In the genomic region with DNA sequence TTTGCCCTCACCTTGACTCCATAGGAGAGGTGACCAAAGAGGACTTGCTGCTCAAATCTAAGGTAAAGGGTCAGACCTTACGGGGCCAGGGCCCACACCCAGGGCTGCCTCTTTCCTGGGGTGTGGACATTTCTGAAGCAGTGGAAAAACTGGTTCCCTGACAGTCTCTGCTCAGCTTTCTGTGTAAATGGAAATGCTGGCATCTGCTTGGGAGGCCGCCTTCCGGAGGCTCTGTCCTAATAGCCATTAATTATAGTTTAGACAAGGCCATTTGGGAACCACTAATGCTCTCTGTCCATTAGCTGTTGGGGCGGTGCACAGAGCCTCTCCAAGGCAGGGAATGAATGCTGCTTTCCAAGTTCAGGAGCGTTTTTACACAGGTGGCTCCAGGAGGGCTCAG, we compare ENCODE assay signal across 30 cellular contexts. TPM values are rescaled to one million over a fixed set of nuclear protein-coding genes. Genes with fewer than 3 reads are reported as not detected.
DNase-seq lines count a peak whose midpoint lies in the region; ATAC-seq, FAIRE-seq and TF ChIP-seq lines count a peak whose summit lies in the region.
"Had no signal": no experiment of that assay in that cellular context is flagged by ENCODE, and none has a peak within 500 bp of the region (broad histone marks: within the 10 kb centered on the region; RNA-seq: fewer than 3 reads in every experiment).

No MANE protein-coding gene starts in this region.

- H3K9me3 ChIP-seq in kidney (ENCODE audit: control insufficient read depth in 1 of 2, low read length in 2 of 2) (no peaks in the 10 kb centered on the region), thyroid gland (no peaks in the 10 kb centered on the region)
- H3K9me3 ChIP-seq: tibial nerve had no signal

- H3K36me3 ChIP-seq in kidney (ENCODE audit: control insufficient read depth in 1 of 2, insufficient read depth in 2 of 2, low read length in 2 of 2): peaks cover 25 to 37% of the 10 kb centered on the region in 2 donors
- peaks cover 23 to 25% of the 10 kb centered on the region in 2 donors for H3K36me3 ChIP-seq in thyroid gland

- WGBS in thyroid gland, 2 donors: 64 to 80% methylated on average over 4 to 5 of the region's 5 CpGs

- peaks cover 2 to 7% of the 10 kb centered on the region in 2 donors for H3K4me1 ChIP-seq in kidney (ENCODE audit: control insufficient read depth in 1 of 2, insufficient read depth in 1 of 2, low read depth in 1 of 2, low read length in 2 of 2)
- peaks cover 22 to 41% of the 10 kb centered on the region in 2 donors for H3K4me1 ChIP-seq in thyroid gland
- H3K4me1 ChIP-seq: foreskin keratinocyte had no signal

- intact Hi-C loops in kidney (cut with DNase I) (no loop called here), thyroid gland (cut with DNase I) (no loop called here)

- TF ChIP-seq POLR2A in thyroid gland (IDR thresholded peaks at IDR 0.05): no peak

- H3K9ac ChIP-seq in kidney (ENCODE audit: low read length in 2 of 2): no peak overlapping the region

- TF ChIP-seq CTCF in VCaP (conservative IDR thresholded peaks at IDR 0.05) (no peak), kidney (IDR thresholded peaks at IDR 0.05; ENCODE audit: borderline replicate concordance, extremely low read depth, insufficient read depth) (no peak), thyroid gland (IDR thresholded peaks at IDR 0.05) (no peak)

- H3K4me3 ChIP-seq in kidney (ENCODE audit: low read length in 2 of 2) (no peak overlapping the region), thyroid gland (replicated peaks in 1 of 3) (no peak overlapping the region)
- H3K4me3 ChIP-seq: tibial nerve had no signal

- DNase-seq in NCI-H748 (lab: John Stamatoyannopoulos, UW; ENCODE audit: unreplicated experiment): peak; percentile 28
- DNase-seq in NCI-H748 treated with DMSO at 0.1 percent for 48 hours (lab: John Stamatoyannopoulos, UW): no peak
- DNase-seq in kidney: peak; percentile 3
- DNase-seq in thyroid gland: no peak
- DNase-seq in NCI-H1436 (lab: John Stamatoyannopoulos, UW): no peak
- no peak for DNase-seq in stimulated activated CD8-positive, alpha-beta memory T cell treated with anti-CD3 and anti-CD28 coated beads, Interleukin-4, amount 100 ng/mL, for 48 hours
- DNase-seq: activated B cell treated with CpG ODN at 0.5 μM for 24 hours; activated CD4-positive, alpha-beta T cell treated with anti-CD3 and anti-CD28 coated beads, Interleukin-2, amount 50 U/mL, for 4 hours; activated CD8-positive, alpha-beta memory T cell treated with anti-CD3 and anti-CD28 coated beads, Interleukin-2, amount 50 U/mL, for 4 hours; activated effector memory CD4-positive, alpha-beta T cell treated with Interleukin-2 at 50 U/mL for 16 hours; foreskin keratinocyte; hypothalamus; KBM-7; midbrain; natural killer cell; NCI-H1694 treated with DMSO at 0.1 percent for 48 hours; NCI-H226; NCI-H82; retina; small intestine; stimulated activated CD4-positive, alpha-beta T cell treated with anti-CD3 and anti-CD28 coated beads, Interleukin-2, amount 100 ng/mL, for 48 hours; stimulated activated naive CD4-positive, alpha-beta T cell; T-helper 9 cell had no signal

- FAIRE-seq in kidney (lab: Jason Lieb, UNC): no peak
- FAIRE-seq: GM18507, H1, HTR-8/SVneo, small intestine had no signal

- H3K27ac ChIP-seq in VCaP (peak overlapping the region; percentile 55), kidney (ENCODE audit: low read depth in 2 of 2, low read length in 2 of 2) (no peak overlapping the region), thyroid gland (peak overlapping the region; percentile 88 to 94 (median 88))
- H3K27ac ChIP-seq: epithelial cell of prostate, foreskin keratinocyte, tibial nerve had no signal

- no peak for ATAC-seq in GM19452 (IDR thresholded peaks at IDR 0.05; ENCODE audit: unreplicated experiment)
- ATAC-seq: foreskin keratinocyte, natural killer cell had no signal

- no peaks in the 10 kb centered on the region for H3K27me3 ChIP-seq in thyroid gland
- H3K27me3 ChIP-seq: foreskin keratinocyte, tibial nerve had no signal

RNA-seq across cellular contexts. Expression of gene USP20, which starts 17.3 kb away (rescaled TPM):
- total RNA-seq in kidney (28.8 TPM), thyroid gland (10 to 100 TPM; 23.9 to 61.8 (median 52.0) TPM)
- polyA plus RNA-seq in kidney (ENCODE audit: insufficient read depth, low read depth, low replicate concordance): 22.8 TPM

RNA-seq across cellular contexts. Expression of gene C9orf78, which starts 17.5 kb away (rescaled TPM):
- total RNA-seq in kidney: 39.7 TPM
- 62.1 TPM for polyA plus RNA-seq in kidney (ENCODE audit: insufficient read depth, low read depth, low replicate concordance)
- total RNA-seq in thyroid gland: 10 to 100 TPM; 59.4 to 89.2 (median 81.4) TPM

RNA-seq across cellular contexts. Expression of gene TOR1A, which starts 28.6 kb away (rescaled TPM):
- total RNA-seq in kidney (29.2 TPM), thyroid gland (10 to 100 TPM; 30.0 to 61.2 (median 42.8) TPM)
- polyA plus RNA-seq in kidney (ENCODE audit: insufficient read depth, low read depth, low replicate concordance): 24.6 TPM

RNA-seq across cellular contexts. Expression of gene TOR1B, which starts 49.6 kb away (rescaled TPM):
- total RNA-seq in kidney (21.4 TPM), thyroid gland (10 to 100 TPM; 25.2 to 36.3 (median 29.7) TPM)
- 10.1 TPM for polyA plus RNA-seq in kidney (ENCODE audit: insufficient read depth, low read depth, low replicate concordance)

Comparison
In these comparisons a context has a peak if more than half of its experiments do, and no peak if none do; other contexts are left out.
1. DNase-seq: peak in NCI-H748 (single experiment) and kidney (single experiment); none in NCI-H748 treated with DMSO at 0.1 percent for 48 hours (single experiment), thyroid gland (0 of 2), NCI-H1436 (single experiment) and stimulated activated CD8-positive, alpha-beta memory T cell treated with anti-CD3 and anti-CD28 coated beads, Interleukin-4, amount 100 ng/mL, for 48 hours (single experiment).
2. H3K27ac ChIP-seq: peak in VCaP (single experiment) and thyroid gland (3 of 3); none in kidney (0 of 2).